ENCODE assay signal across 3 cellular contexts in the genomic region with DNA sequence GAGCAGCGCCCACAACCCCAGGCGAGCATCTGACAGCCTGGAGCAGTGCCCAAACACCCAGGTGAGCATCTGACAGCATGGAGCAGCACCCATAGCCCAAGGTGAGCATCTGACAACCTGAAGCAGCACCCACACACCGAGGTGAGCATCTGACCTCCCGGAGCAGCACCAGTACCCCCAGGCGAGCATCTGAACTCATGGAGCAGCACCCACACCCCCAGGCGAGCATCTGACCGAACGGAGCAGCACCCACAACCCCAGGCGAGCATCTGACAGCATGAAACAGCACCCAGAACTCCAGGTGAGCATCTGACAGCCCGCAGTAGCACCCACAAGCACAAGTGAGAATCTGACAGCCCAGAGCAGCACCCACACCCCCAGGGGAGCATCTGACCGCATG. TPM values are rescaled to one million over a fixed set of nuclear protein-coding genes. Genes with fewer than 3 reads are reported as not detected.
"Had no signal": no experiment of that assay in that cellular context is flagged by ENCODE, and none has a peak within 500 bp of the region (broad histone marks: within the 10 kb centered on the region; RNA-seq: fewer than 3 reads in every experiment).

No MANE protein-coding gene starts in this region.

RNA-seq across cellular contexts. Expression of a gene that starts 38.8 kb away (rescaled TPM):
- total RNA-seq: K562, M059J, PC-3 had no signal
